Comparison of ENCODE assay signal across 8 cellular contexts in genomic region chrX:55342533-55343501, GRCh38.
DNase-seq lines count a peak whose midpoint lies in the region; ATAC-seq and TF ChIP-seq lines count a peak whose summit lies in the region.

No MANE protein-coding gene starts in this region.

- H3K4me1 ChIP-seq in Caco-2: no peaks in the 10 kb centered on the region

- H3K9me3 ChIP-seq in Caco-2: no peaks in the 10 kb centered on the region

- no peak overlapping the region for H3K4me3 Mint-ChIP-seq in Caco-2 (ENCODE audit: unreplicated experiment)
- H3K4me3 Mint-ChIP-seq in endothelial cell (ENCODE audit: unreplicated experiment): no peak overlapping the region

- H3K36me3 Mint-ChIP-seq in Caco-2 (ENCODE audit: insufficient read depth, unreplicated experiment) (no peaks in the 10 kb centered on the region), endothelial cell (ENCODE audit: low read depth, unreplicated experiment) (no peaks in the 10 kb centered on the region)

- no peak overlapping the region for H3K4me3 ChIP-seq in Caco-2 (ENCODE audit: low read depth, low read length)

- DNase-seq in Caco-2 (peak in 1 of 2 experiments; percentile 4), RPMI7951 (ENCODE audit: low read depth) (peak; percentile 44), amniotic epithelial cell (ENCODE audit: low read depth) (peak; percentile 0), left kidney (ENCODE audit: low read depth, low spot score) (peak; percentile 53), endothelial cell (ENCODE audit: low spot score) (no peak), islet precursor cell (no peak)

- H3K27me3 ChIP-seq in Caco-2 (replicated peaks; ENCODE audit: control insufficient read depth, insufficient read depth, low read length): no peaks in the 10 kb centered on the region

- POLR2A ChIA-PET in Caco-2 (lab: Charles Lee): no interaction called here

- intact Hi-C loops in Caco-2 (cut with micrococcal nuclease; ENCODE audit: unreplicated experiment): no loop called here

- ATAC-seq in GM18858 (IDR thresholded peaks at IDR 0.05; ENCODE audit: unreplicated experiment): peak; percentile 93
- ATAC-seq in HG03135 (IDR thresholded peaks at IDR 0.05; ENCODE audit: unreplicated experiment): peak; percentile 77

- TF ChIP-seq CTCF in Caco-2 (IDR thresholded peaks at IDR 0.05; ENCODE audit: insufficient read depth in 1 of 2, low read depth in 1 of 2, low read length in 1 of 2, severe bottlenecking in 1 of 2, unreplicated experiment in 1 of 2) (peak; percentile 16 to 25), endothelial cell (IDR thresholded peaks at IDR 0.05; ENCODE audit: unreplicated experiment) (no peak)

- H3K27ac Mint-ChIP-seq in Caco-2 (ENCODE audit: unreplicated experiment) (no peak overlapping the region), endothelial cell (ENCODE audit: unreplicated experiment) (no peak overlapping the region)

- H3K36me3 ChIP-seq in Caco-2 (ENCODE audit: control insufficient read depth, insufficient read depth, low read length): no peaks in the 10 kb centered on the region

- BruUV-seq in Caco-2 (replicated peaks; lab: Mats Ljungman, UMichigan): no TSS peak

- CTCF ChIA-PET in Caco-2 (lab: Charles Lee): no interaction called here

- H3K4me1 Mint-ChIP-seq in Caco-2 (ENCODE audit: low read depth, unreplicated experiment): no peaks in the 10 kb centered on the region
- no peaks in the 10 kb centered on the region for H3K4me1 Mint-ChIP-seq in endothelial cell (ENCODE audit: unreplicated experiment)

- H3K27me3 Mint-ChIP-seq in Caco-2 (ENCODE audit: insufficient read depth, unreplicated experiment) (no peaks in the 10 kb centered on the region), endothelial cell (ENCODE audit: unreplicated experiment) (no peaks in the 10 kb centered on the region)

- H3K9me3 Mint-ChIP-seq in Caco-2 (ENCODE audit: unreplicated experiment) (no peaks in the 10 kb centered on the region), endothelial cell (ENCODE audit: unreplicated experiment) (peaks cover 4% of the 10 kb centered on the region)

Comparison
In these comparisons a context has a peak if more than half of its experiments do, and no peak if none do; other contexts are left out.
1. DNase-seq: peak in RPMI7951 (single experiment), amniotic epithelial cell (single experiment) and left kidney (single experiment); none in endothelial cell (single experiment) and islet precursor cell (single experiment).